Comparison of ENCODE assay signal across 25 cellular contexts in genomic region chr1:156346636-156347035, GRCh38. TPM values are rescaled to one million over a fixed set of nuclear protein-coding genes. Genes with fewer than 3 reads are reported as not detected.
A peak's percentile ranks its signal among the peaks of the same experiment; 100 is the strongest.
DNase-seq lines count a peak whose midpoint lies in the region; ATAC-seq and TF ChIP-seq lines count a peak whose summit lies in the region.
"Had no signal": no experiment of that assay in that cellular context is flagged by ENCODE, and none has a peak within 500 bp of the region (broad histone marks: within the 10 kb centered on the region; RNA-seq: fewer than 3 reads in every experiment).

No MANE protein-coding gene starts in this region.

- H2AK9ac ChIP-seq in IMR-90 (replicated peaks; ENCODE audit: low read depth, low read length, poor library complexity), result no peak overlapping the region

- no peak overlapping the region for H2AK5ac ChIP-seq in IMR-90 (ENCODE audit: low read depth, low read length)
- no peak overlapping the region for H2AK5ac ChIP-seq in mesendoderm (ENCODE audit: low read length)

- H3K4me3 ChIP-seq in BJ (ENCODE audit: low read depth, low read length) (no peak overlapping the region), IMR-90 (ENCODE audit: insufficient read depth, low read depth, low read length) (no peak overlapping the region), mesendoderm (ENCODE audit: low read length) (no peak overlapping the region)
- H3K4me3 ChIP-seq: hepatocyte, PC-9, SJCRH30, stomach had no signal

- no peak for TF ChIP-seq RAD21 in IMR-90 (IDR thresholded peaks at IDR 0.05; ENCODE audit: low read length)

- WGBS in IMR-90 (ENCODE audit: extremely low coverage in 2 of 2, insufficient read length in 1 of 2), 2 experiments, result 0% methylated on average over 1 of the region's 2 CpGs; no CpG with 5 or more reads in 1 of the 2 experiments
- WGBS in mesendoderm (ENCODE audit: extremely low coverage, insufficient coverage, low lambda C conversion rate), result no CpG with 5 or more reads among the region's 2 CpGs

- no peak overlapping the region for H3K18ac ChIP-seq in IMR-90 (ENCODE audit: low read depth, low read length)
- no peak overlapping the region for H3K18ac ChIP-seq in mesendoderm (ENCODE audit: low read length)

- CTCF ChIA-PET in BJ (lab: Yijun Ruan, JAX) (interaction anchor here (0.6 to 3.0 kb wide), 7 partner anchors 10 to 109 kb away, joined by 3 to 28 read pairs (median 3); no protein-coding TSS in a partner anchor), IMR-90 (lab: Yijun Ruan, JAX) (interaction anchor here (0.6 to 1.0 kb wide), 2 partner anchors 32 to 100 kb away, joined by 3 to 4 read pairs; no protein-coding TSS in a partner anchor)

- no peak overlapping the region for H3K56ac ChIP-seq in IMR-90 (ENCODE audit: extremely low read depth, insufficient read depth, low read length)
- no peak overlapping the region for H3K56ac ChIP-seq in mesendoderm (ENCODE audit: low read length)

- BruUV-seq in IMR-90 (replicated peaks; lab: Mats Ljungman, UMichigan), result no TSS peak

- no peak for TF ChIP-seq POLR2A in IMR-90 (IDR thresholded peaks at IDR 0.05; ENCODE audit: low read depth, low read length)

- H4K8ac ChIP-seq in IMR-90 (ENCODE audit: low read depth in 2 of 2, low read length in 2 of 2) (no peak overlapping the region), mesendoderm (ENCODE audit: low read depth, low read length) (no peak overlapping the region)

- H2BK15ac ChIP-seq in IMR-90 (ENCODE audit: low read depth, low read length), result no peak overlapping the region
- H2BK15ac ChIP-seq in mesendoderm (replicated peaks; ENCODE audit: low read depth), result no peak overlapping the region

- H3K4me1 ChIP-seq in IMR-90 (ENCODE audit: control insufficient read depth, insufficient read depth, low read length), result 0 out of 2 replicates have a peak, but pooled peaks cover 2% of the 10 kb centered on the region
- H3K4me1 ChIP-seq in mesendoderm (ENCODE audit: control insufficient read depth, low read depth, low read length), result no peaks in the 10 kb centered on the region
- H3K4me1 ChIP-seq: SJCRH30, stomach had no signal

- no peaks in the 10 kb centered on the region; the same call in 1 of the 2 replicates for H3K27me3 ChIP-seq in BJ (ENCODE audit: control insufficient read depth, insufficient read depth, low read length)
- peaks cover 41% of the 10 kb centered on the region for H3K27me3 ChIP-seq in IMR-90 (ENCODE audit: control insufficient read depth, insufficient read depth, low read length)
- no peaks in the 10 kb centered on the region for H3K27me3 ChIP-seq in mesendoderm (ENCODE audit: insufficient read depth, low read length, poor library complexity)
- H3K27me3 ChIP-seq: hepatocyte had no signal

- no peaks in the 10 kb centered on the region for H3K9me3 ChIP-seq in IMR-90 (ENCODE audit: control insufficient read depth, insufficient read depth, low read length)
- H3K9me3 ChIP-seq: SJCRH30, stomach had no signal

- intact Hi-C loops in IMR-90 (cut with micrococcal nuclease), result no loop called here

- in situ Hi-C loops in IMR-90 (cut with MboI; ENCODE audit: low sequenced_read_pairs), result no loop called here

- H2BK120ac ChIP-seq in IMR-90 (ENCODE audit: low read depth, low read length) (no peak overlapping the region), mesendoderm (ENCODE audit: low read depth, low read length) (no peak overlapping the region)

- no peak overlapping the region for H3K27ac ChIP-seq in IMR-90 (ENCODE audit: insufficient read depth, low read length)
- no peak overlapping the region for H3K27ac ChIP-seq in mesendoderm (ENCODE audit: low read depth, low read length)
- H3K27ac ChIP-seq: hepatocyte, PC-9, SJCRH30, stomach had no signal

- no peaks in the 10 kb centered on the region for H4K20me1 ChIP-seq in IMR-90 (ENCODE audit: insufficient read depth, low read length)

- H3K23ac ChIP-seq in IMR-90 (ENCODE audit: low read depth, low read length) (no peak overlapping the region), mesendoderm (ENCODE audit: low read length) (no peak overlapping the region)

- H3K36me3 ChIP-seq in BJ (ENCODE audit: control insufficient read depth, insufficient read depth, low read length), result no peaks in the 10 kb centered on the region
- no peaks in the 10 kb centered on the region for H3K36me3 ChIP-seq in IMR-90 (ENCODE audit: control insufficient read depth, insufficient read depth, low read length)
- H3K36me3 ChIP-seq in mesendoderm (ENCODE audit: control insufficient read depth, insufficient read depth, low read length), result no peaks in the 10 kb centered on the region
- H3K36me3 ChIP-seq: SJCRH30, stomach had no signal

- ATAC-seq in IMR-90 (ENCODE audit: low read depth), result peak; percentile 82
- no peak for ATAC-seq in GM21737 (IDR thresholded peaks at IDR 0.05; ENCODE audit: unreplicated experiment)
- no peak for ATAC-seq in HG03045 (IDR thresholded peaks at IDR 0.05; ENCODE audit: unreplicated experiment)
- ATAC-seq: activated T-cell treated with anti-CD3 and anti-CD28 coated beads, Interleukin-2, amount 50 U/mL, for 72 hours; natural killer cell treated with Interleukin-12 subunit alpha and Interleukin-12 subunit beta and Interleukin-15 and Interleukin-18, amount 100 ng/mL, for 72 hours had no signal

- H3K4me2 ChIP-seq in IMR-90 (ENCODE audit: low read depth, low read length), result no peak overlapping the region
- H3K4me2 ChIP-seq in mesendoderm (ENCODE audit: low read length), result no peak overlapping the region
- H3K4me2 ChIP-seq: hepatocyte, PC-9 had no signal

- H3K14ac ChIP-seq in IMR-90 (replicated peaks; ENCODE audit: low read depth, low read length), result no peak overlapping the region

- H3K9me1 ChIP-seq in IMR-90 (ENCODE audit: insufficient read depth, low read length), result 0 out of 2 replicates have a peak, but pooled peaks cover 4% of the 10 kb centered on the region

- H3K4ac ChIP-seq in IMR-90 (ENCODE audit: low read depth, low read length), result no peak overlapping the region
- H3K4ac ChIP-seq in mesendoderm (ENCODE audit: low read depth, low read length), result no peak overlapping the region

- no peak overlapping the region for H4K91ac ChIP-seq in IMR-90 (ENCODE audit: insufficient read depth, low read depth, low read length)

- TF ChIP-seq CTCF in BJ (IDR thresholded peaks at IDR 0.05; ENCODE audit: insufficient read depth, low read depth, low read length), result no peak
- no peak for TF ChIP-seq CTCF in IMR-90 (conservative IDR thresholded peaks at IDR 0.05; ENCODE audit: low read depth, low read length)

- H2BK5ac ChIP-seq in IMR-90 (ENCODE audit: low read depth, low read length, poor library complexity, severe bottlenecking) (no peak overlapping the region), mesendoderm (ENCODE audit: low read length) (no peak overlapping the region)

- no peak overlapping the region for H2AFZ ChIP-seq in IMR-90 (replicated peaks; ENCODE audit: low read length, poor library complexity)
- H2AFZ ChIP-seq: hepatocyte, PC-9 had no signal

- H3K9ac ChIP-seq in IMR-90 (ENCODE audit: low read depth, low read length) (no peak overlapping the region), mesendoderm (ENCODE audit: low read length) (no peak overlapping the region)

- H3K79me1 ChIP-seq in IMR-90 (ENCODE audit: low read depth in 1 of 2, low read length in 2 of 2) (no peaks in the 10 kb centered on the region), mesendoderm (ENCODE audit: low read length) (no peaks in the 10 kb centered on the region)

- no peak overlapping the region for H2BK20ac ChIP-seq in IMR-90 (ENCODE audit: low read depth, low read length)

- POLR2A ChIA-PET in BJ (lab: Charles Lee) (no interaction called here), IMR-90 (lab: Charles Lee; ENCODE audit: unreplicated experiment) (no interaction called here)

- DNase-seq in BJ (ENCODE audit: low read depth) (peak; percentile 53), IMR-90 (peak; percentile 55), dedifferentiated amniotic fluid mesenchymal stem cell (ENCODE audit: extremely low spot score) (peak; percentile 38), mesendoderm (peak; percentile 72), HuH-7 (ENCODE audit: low spot score) (no peak)
- DNase-seq: activated B cell treated with CpG ODN at 0.5 μM for 24 hours; activated T-cell treated with anti-CD3 and anti-CD28 coated beads, Interleukin-2, amount 50 U/mL, for 72 hours; C1 segment of cervical spinal cord; erythroblast; NCI-H1048; NCI-H69; PC-9; posterior cingulate gyrus; SJCRH30; stomach; T-helper 2 cell had no signal

- dilution Hi-C loops in IMR-90 (cut with HindIII; ENCODE audit: low sequenced_read_pairs, unreplicated experiment), result no loop called here

- no peaks in the 10 kb centered on the region for H3K79me2 ChIP-seq in mesendoderm (ENCODE audit: control insufficient read depth, insufficient read depth, low read length)
- H3K79me2 ChIP-seq: hepatocyte had no signal

- H4K5ac ChIP-seq in IMR-90 (ENCODE audit: low read depth, low read length), result no peak overlapping the region
- no peak overlapping the region for H4K5ac ChIP-seq in mesendoderm (ENCODE audit: low read length)

RNA-seq across cellular contexts. Expression of gene TSACC, which starts 8.3 kb away (rescaled TPM):
- 0.52 and 0.59 TPM in 2 replicates for polyA plus RNA-seq in BJ (2011; rRNA removed)
- polyA minus RNA-seq in BJ (2011; rRNA and poly(A)+ RNA removed), result not detected in 2 replicates
- total RNA-seq in IMR-90 (2012; rRNA removed), result not detected in 2 replicates
- polyA plus RNA-seq in IMR-90 (2012; rRNA removed), result 0.75 and 0.79 TPM in 2 replicates
- 1.5 TPM in 1 of 2 replicates, not detected in the other for polyA plus RNA-seq in IMR-90 (2012; cell fraction: cytosol; rRNA removed)
- polyA plus RNA-seq in IMR-90 (2012; cell fraction: nucleus; rRNA removed; ENCODE audit: low replicate concordance), result not detected in 2 replicates
- polyA plus RNA-seq in mesendoderm (2013, experiment 1 of 2), result 3.5 TPM
- polyA plus RNA-seq in mesendoderm (2013, experiment 2 of 2), result 4.0 TPM
- total RNA-seq: dermis microvascular lymphatic vessel endothelial cell; hepatocyte; natural killer cell treated with Interleukin-12 subunit alpha and Interleukin-12 subunit beta and Interleukin-15 and Interleukin-18, amount 100 ng/mL, for 72 hours; stomach had no signal

RNA-seq across cellular contexts. Expression of gene CCT3, which starts 8.5 kb away (rescaled TPM):
- polyA plus RNA-seq in BJ (2011; rRNA removed) (275 and 299 TPM in 2 replicates), IMR-90 (2012; rRNA removed) (293 and 313 TPM in 2 replicates)
- 131 and 209 TPM in 2 replicates for polyA minus RNA-seq in BJ (2011; rRNA and poly(A)+ RNA removed)
- total RNA-seq in IMR-90 (2012; rRNA removed), result 595 and 637 TPM in 2 replicates
- polyA plus RNA-seq in IMR-90 (2012; cell fraction: cytosol; rRNA removed), result 159 and 216 TPM in 2 replicates
- polyA plus RNA-seq in IMR-90 (2012; cell fraction: nucleus; rRNA removed; ENCODE audit: low replicate concordance), result 89.8 and 167 TPM in 2 replicates
- polyA plus RNA-seq in mesendoderm (2013, experiment 1 of 2), result 373 TPM
- 377 TPM for polyA plus RNA-seq in mesendoderm (2013, experiment 2 of 2)

RNA-seq across cellular contexts. Expression of gene RHBG, which starts 22.4 kb away (rescaled TPM):
- polyA plus RNA-seq in BJ (2011; rRNA removed) (not detected in 2 replicates), IMR-90 (2012; rRNA removed) (not detected in 2 replicates)
- not detected in 2 replicates for polyA minus RNA-seq in BJ (2011; rRNA and poly(A)+ RNA removed)
- not detected in 2 replicates for total RNA-seq in IMR-90 (2012; rRNA removed)
- polyA plus RNA-seq in IMR-90 (2012; cell fraction: cytosol; rRNA removed), result not detected in 2 replicates
- polyA plus RNA-seq in IMR-90 (2012; cell fraction: nucleus; rRNA removed; ENCODE audit: low replicate concordance), result not detected in 2 replicates
- 0.88 TPM for polyA plus RNA-seq in mesendoderm (2013, experiment 1 of 2)
- 0.97 TPM for polyA plus RNA-seq in mesendoderm (2013, experiment 2 of 2)
- total RNA-seq: activated B cell treated with CpG ODN at 0.5 μM for 24 hours; activated T-cell treated with anti-CD3 and anti-CD28 coated beads, Interleukin-2, amount 50 U/mL, for 72 hours; dermis microvascular lymphatic vessel endothelial cell; kidney epithelial cell; natural killer cell treated with Interleukin-12 subunit alpha and Interleukin-12 subunit beta and Interleukin-15 and Interleukin-18, amount 100 ng/mL, for 72 hours; SJCRH30; skeletal muscle tissue; stomach had no signal

RNA-seq across cellular contexts. Expression of gene VHLL, which starts 47.5 kb away (rescaled TPM):
- polyA plus RNA-seq in BJ (2011; rRNA removed) (not detected in 2 replicates), IMR-90 (2012; rRNA removed) (not detected in 2 replicates)
- not detected in 2 replicates for polyA minus RNA-seq in BJ (2011; rRNA and poly(A)+ RNA removed)
- 0.28 TPM in 1 of 2 replicates, not detected in the other for total RNA-seq in IMR-90 (2012; rRNA removed)
- not detected in 2 replicates for polyA plus RNA-seq in IMR-90 (2012; cell fraction: cytosol; rRNA removed)
- polyA plus RNA-seq in IMR-90 (2012; cell fraction: nucleus; rRNA removed; ENCODE audit: low replicate concordance), result 0.21 TPM in 2 replicates
- not detected for polyA plus RNA-seq in mesendoderm (2013, experiment 1 of 2)
- polyA plus RNA-seq in mesendoderm (2013, experiment 2 of 2), result not detected
- total RNA-seq: activated B cell treated with CpG ODN at 0.5 μM for 24 hours; H4; hepatocyte; kidney epithelial cell; natural killer cell treated with Interleukin-12 subunit alpha and Interleukin-12 subunit beta and Interleukin-15 and Interleukin-18, amount 100 ng/mL, for 72 hours; PC-9; SJCRH30; skeletal muscle tissue; stomach; ureter had no signal
- polyA plus RNA-seq: hepatocyte, stomach had no signal

RNA-seq across cellular contexts. Expression of gene GLMP, which starts 51.2 kb away (rescaled TPM):
- polyA plus RNA-seq in BJ (2011; rRNA removed) (31.9 and 41.1 TPM in 2 replicates), IMR-90 (2012; rRNA removed) (43.1 and 45.8 TPM in 2 replicates)
- polyA minus RNA-seq in BJ (2011; rRNA and poly(A)+ RNA removed), result 13.9 and 23.6 TPM in 2 replicates
- 18.3 and 32.6 TPM in 2 replicates for total RNA-seq in IMR-90 (2012; rRNA removed)
- 26.0 and 46.2 TPM in 2 replicates for polyA plus RNA-seq in IMR-90 (2012; cell fraction: cytosol; rRNA removed)
- 21.8 and 26.8 TPM in 2 replicates for polyA plus RNA-seq in IMR-90 (2012; cell fraction: nucleus; rRNA removed; ENCODE audit: low replicate concordance)
- 38.2 TPM for polyA plus RNA-seq in mesendoderm (2013, experiment 1 of 2)
- polyA plus RNA-seq in mesendoderm (2013, experiment 2 of 2), result 36.4 TPM
